18 cellular contexts compared by ENCODE assay signal in genomic region chr3:115918900-115919299, GRCh38.
DNase-seq lines count a peak whose midpoint lies in the region; ATAC-seq and TF ChIP-seq lines count a peak whose summit lies in the region.
"Had no signal": no experiment of that assay in that cellular context is flagged by ENCODE, and none has a peak within 500 bp of the region (broad histone marks: within the 10 kb centered on the region; RNA-seq: fewer than 3 reads in every experiment).

No MANE protein-coding gene starts in this region.

- peaks cover 20% of the 10 kb centered on the region for H3K36me3 Mint-ChIP-seq in neural crest cell (ENCODE audit: low read depth)
- H3K36me3 Mint-ChIP-seq: CD4-positive, alpha-beta memory T cell had no signal

- H3K9me3 Mint-ChIP-seq in neural crest cell: peaks cover 10% of the 10 kb centered on the region

- no peak overlapping the region for H3K27ac Mint-ChIP-seq in neural crest cell (ENCODE audit: unreplicated experiment)
- H3K27ac Mint-ChIP-seq: CD4-positive, alpha-beta memory T cell had no signal

- POLR2A ChIA-PET in HEK293T (lab: Yijun Ruan, JAX): no interaction called here

- H3K9me3 ChIP-seq in BE2C: no peaks in the 10 kb centered on the region
- H3K9me3 ChIP-seq in SK-N-MC (ENCODE audit: low read depth, low read length): 0 out of 2 replicates have a peak, but pooled peaks cover 9% of the 10 kb centered on the region
- H3K9me3 ChIP-seq: A549 had no signal

- H3K27ac ChIP-seq in SK-N-MC: peak overlapping the region; percentile 49
- H3K27ac ChIP-seq: A549, GM23248 had no signal

- H3K27me3 Mint-ChIP-seq in neural crest cell (ENCODE audit: low read depth): no peaks in the 10 kb centered on the region

- H3K36me3 ChIP-seq in BE2C: no peaks in the 10 kb centered on the region
- H3K36me3 ChIP-seq in SK-N-MC (ENCODE audit: insufficient read depth, low read length): peaks cover 21% of the 10 kb centered on the region

- peak; percentile 55 for ATAC-seq in GM18511 (IDR thresholded peaks at IDR 0.05; ENCODE audit: unreplicated experiment)
- ATAC-seq: A549 had no signal

- DNase-seq in BE2C: peak; percentile 33
- DNase-seq in SK-N-MC (ENCODE audit: low read depth, low spot score): no peak
- no peak for DNase-seq in neural crest cell (ENCODE audit: low read depth, low spot score)
- no peak for DNase-seq in NCI-H2107 treated with DMSO at 0.1 percent for 48 hours (lab: John Stamatoyannopoulos, UW; ENCODE audit: unreplicated experiment)
- DNase-seq in HEK293T (ENCODE audit: extremely low spot score): no peak
- DNase-seq in EL: no peak
- DNase-seq: 8988T; C1 segment of cervical spinal cord; Calu3; CD4-positive, alpha-beta memory T cell; COR-L47; DMS53; DMS79 treated with DMSO at 0.1 percent for 48 hours; GM23248; H7; HCEC 1CT had no signal

- H3K4me3 ChIP-seq in BE2C (ENCODE audit: low read depth, low read length): no peak overlapping the region
- no peak overlapping the region for H3K4me3 ChIP-seq in SK-N-MC
- H3K4me3 ChIP-seq: A549, GM23248 had no signal

- CTCF ChIA-PET in HEK293T (lab: Yijun Ruan, JAX): no interaction called here

- no peaks in the 10 kb centered on the region for H3K27me3 ChIP-seq in BE2C

- H3K4me1 Mint-ChIP-seq in neural crest cell: peaks cover 41% of the 10 kb centered on the region
- H3K4me1 Mint-ChIP-seq: CD4-positive, alpha-beta memory T cell had no signal

- peak overlapping the region; percentile 14 for H3K4me3 Mint-ChIP-seq in neural crest cell
- H3K4me3 Mint-ChIP-seq: CD4-positive, alpha-beta memory T cell had no signal

- TF ChIP-seq CTCF in BE2C (IDR thresholded peaks at IDR 0.05; ENCODE audit: low read depth, low read length): no peak
- no peak for TF ChIP-seq CTCF in neural crest cell (conservative IDR thresholded peaks at IDR 0.05)

- peaks cover 16% of the 10 kb centered on the region for H3K4me1 ChIP-seq in BE2C
- H3K4me1 ChIP-seq: A549 had no signal

- H3K9ac ChIP-seq in SK-N-MC (ENCODE audit: insufficient read length): no peak overlapping the region
- H3K9ac ChIP-seq: GM23248 had no signal

TF ChIP-seq in HEK293T, 16 proteins besides CTCF, POLR2A, EP300 and RAD21:
- TF ChIP-seq SP1 (IDR thresholded peaks at IDR 0.05): no peak
- no peak for TF ChIP-seq ELF4 (IDR thresholded peaks at IDR 0.05)
- TF ChIP-seq HDGF (IDR thresholded peaks at IDR 0.05; ENCODE audit: borderline replicate concordance): no peak
- TF ChIP-seq ZNF384 (IDR thresholded peaks at IDR 0.05): no peak
- no peak for TF ChIP-seq FOXA1 (IDR thresholded peaks at IDR 0.05)
- no peak for TF ChIP-seq L3MBTL2 (conservative IDR thresholded peaks at IDR 0.05)
- no peak for TF ChIP-seq FOXK2 (IDR thresholded peaks at IDR 0.05)
- TF ChIP-seq LEF1 (IDR thresholded peaks at IDR 0.05; ENCODE audit: borderline replicate concordance): no peak
- no peak for TF ChIP-seq TARDBP (IDR thresholded peaks at IDR 0.05)
- TF ChIP-seq BHLHE40 (IDR thresholded peaks at IDR 0.05; ENCODE audit: borderline replicate concordance): no peak
- TF ChIP-seq SUZ12 (IDR thresholded peaks at IDR 0.05): no peak
- no peak for TF ChIP-seq NFRKB (IDR thresholded peaks at IDR 0.05)
- TF ChIP-seq PKNOX1 (IDR thresholded peaks at IDR 0.05): no peak
- TF ChIP-seq CTBP1 (IDR thresholded peaks at IDR 0.05; ENCODE audit: borderline replicate concordance): no peak
- no peak for TF ChIP-seq ARNT (IDR thresholded peaks at IDR 0.05)
- TF ChIP-seq FOXM1 (IDR thresholded peaks at IDR 0.05; ENCODE audit: borderline replicate concordance): no peak
